In genomic region chr10:25999295-25999981, GRCh38 we compare ENCODE assay signal across 21 cellular contexts.
DNase-seq lines count a peak whose midpoint lies in the region; ATAC-seq and TF ChIP-seq lines count a peak whose summit lies in the region.
"Had no signal": no experiment of that assay in that cellular context is flagged by ENCODE, and none has a peak within 500 bp of the region (broad histone marks: within the 10 kb centered on the region; RNA-seq: fewer than 3 reads in every experiment).

No MANE protein-coding gene starts in this region.

- H3K9me3 Mint-ChIP-seq in activated CD4-positive, alpha-beta T cell treated with anti-CD3 and anti-CD28 coated beads for 36 hours (ENCODE audit: low read depth) = peaks cover 3% of the 10 kb centered on the region
- no peaks in the 10 kb centered on the region for H3K9me3 Mint-ChIP-seq in endothelial cell (ENCODE audit: unreplicated experiment)

- DNase-seq in activated CD4-positive, alpha-beta T cell treated with anti-CD3 and anti-CD28 coated beads for 36 hours = no peak
- no peak for DNase-seq in activated CD4-positive, alpha-beta T cell treated with anti-CD3 and anti-CD28 coated beads, Interleukin-2, amount 50 U/mL, for 1 hour
- DNase-seq in caudate nucleus (lab: John Stamatoyannopoulos, UW) = peak in 6 of 61 donors; percentile 6 to 76 (median 22)
- DNase-seq in heart left ventricle = no peak
- DNase-seq in endothelial cell (ENCODE audit: low spot score) = no peak
- no peak for DNase-seq in HuH-7.5 (ENCODE audit: low spot score)
- DNase-seq: Calu3, DMS79 treated with DMSO at 0.1 percent for 48 hours, Kasumi-1, NCI-H1092 treated with DMSO at 0.1 percent for 48 hours, NCI-H1436 treated with DMSO at 0.1 percent for 48 hours, NCI-H187 treated with DMSO at 0.1 percent for 48 hours, NCI-H2171 treated with DMSO at 0.1 percent for 48 hours, NCI-H524, NCI-H748 treated with DMSO at 0.1 percent for 48 hours, PC-3, SK-N-SH, SW 1271 had no signal

- CTCF ChIA-PET in activated CD4-positive, alpha-beta T cell treated with anti-CD3 and anti-CD28 coated beads for 36 hours (lab: Charles Lee) = no interaction called here

- no peak overlapping the region for H3K4me3 Mint-ChIP-seq in activated CD4-positive, alpha-beta T cell treated with anti-CD3 and anti-CD28 coated beads for 36 hours
- H3K4me3 Mint-ChIP-seq in endothelial cell (ENCODE audit: unreplicated experiment) = no peak overlapping the region
- H3K4me3 Mint-ChIP-seq: B cell had no signal

- H3K4me1 ChIP-seq in heart left ventricle = no peaks in the 10 kb centered on the region

- H3K27ac ChIP-seq in caudate nucleus (ENCODE audit: low read depth, low read length) (peak overlapping the region; percentile 26), heart left ventricle (no peak overlapping the region)
- H3K27ac ChIP-seq: 22Rv1 had no signal

- no peaks in the 10 kb centered on the region for H3K4me1 Mint-ChIP-seq in activated CD4-positive, alpha-beta T cell treated with anti-CD3 and anti-CD28 coated beads for 36 hours
- no peaks in the 10 kb centered on the region for H3K4me1 Mint-ChIP-seq in endothelial cell (ENCODE audit: unreplicated experiment)
- H3K4me1 Mint-ChIP-seq: B cell had no signal

- 71 to 74% (median 73%) methylated on average over 4 of the region's 4 CpGs for WGBS in heart left ventricle, 4 donors

- POLR2A ChIA-PET in activated CD4-positive, alpha-beta T cell treated with anti-CD3 and anti-CD28 coated beads for 36 hours (lab: Charles Lee) = no interaction called here

- H3K27ac Mint-ChIP-seq in activated CD4-positive, alpha-beta T cell treated with anti-CD3 and anti-CD28 coated beads for 36 hours = no peak overlapping the region
- H3K27ac Mint-ChIP-seq in endothelial cell (ENCODE audit: unreplicated experiment) = no peak overlapping the region
- H3K27ac Mint-ChIP-seq: B cell had no signal

- peaks cover 0 to 3% (median 0%) of the 10 kb centered on the region in 9 donors for H3K27me3 ChIP-seq in heart left ventricle

- H3K36me3 ChIP-seq in heart left ventricle = no peaks in the 10 kb centered on the region

- no peaks in the 10 kb centered on the region for H3K36me3 Mint-ChIP-seq in activated CD4-positive, alpha-beta T cell treated with anti-CD3 and anti-CD28 coated beads for 36 hours (ENCODE audit: low read depth)
- peaks cover 17% of the 10 kb centered on the region for H3K36me3 Mint-ChIP-seq in endothelial cell (ENCODE audit: low read depth, unreplicated experiment)

- TF ChIP-seq POLR2A in heart left ventricle (IDR thresholded peaks at IDR 0.05) = no peak

- peaks cover 9% of the 10 kb centered on the region for H3K27me3 Mint-ChIP-seq in activated CD4-positive, alpha-beta T cell treated with anti-CD3 and anti-CD28 coated beads for 36 hours
- H3K27me3 Mint-ChIP-seq in endothelial cell (ENCODE audit: unreplicated experiment) = no peaks in the 10 kb centered on the region

- TF ChIP-seq CTCF in heart left ventricle (IDR thresholded peaks at IDR 0.05) (no peak), endothelial cell (IDR thresholded peaks at IDR 0.05; ENCODE audit: unreplicated experiment) (no peak)

- no peaks in the 10 kb centered on the region for H3K9me3 ChIP-seq in heart left ventricle
- H3K9me3 ChIP-seq: SK-N-SH had no signal

- ATAC-seq in activated CD4-positive, alpha-beta T cell treated with anti-CD3 and anti-CD28 coated beads for 36 hours = peak; percentile 30
- ATAC-seq in HG03442 (IDR thresholded peaks at IDR 0.05; ENCODE audit: unreplicated experiment) (peak; percentile 69), heart left ventricle (no peak)
- ATAC-seq: PC-3 had no signal

- H3K4me3 ChIP-seq in heart left ventricle = no peak overlapping the region

- intact Hi-C loops in activated CD4-positive, alpha-beta T cell treated with anti-CD3 and anti-CD28 coated beads for 36 hours (cut with DNase I, micrococcal nuclease) = no loop called here
- intact Hi-C loops in heart left ventricle (cut with DNase I) = no loop called here

Comparison
In these comparisons a context has a peak if more than half of its experiments do, and no peak if none do; other contexts are left out.
1. ATAC-seq: peak in activated CD4-positive, alpha-beta T cell treated with anti-CD3 and anti-CD28 coated beads for 36 hours (single experiment) and HG03442 (single experiment); none in heart left ventricle (0 of 4).